Comparison of ENCODE assay signal across 1 cellular context in genomic region chr22:26586556-26587325, GRCh38.
TF ChIP-seq lines count a peak whose summit lies in the region.

No MANE protein-coding gene starts in this region.

TF ChIP-seq in HEK293, 187 proteins besides CTCF, POLR2A, EP300 and RAD21:
- TF ChIP-seq, protein P1, sequence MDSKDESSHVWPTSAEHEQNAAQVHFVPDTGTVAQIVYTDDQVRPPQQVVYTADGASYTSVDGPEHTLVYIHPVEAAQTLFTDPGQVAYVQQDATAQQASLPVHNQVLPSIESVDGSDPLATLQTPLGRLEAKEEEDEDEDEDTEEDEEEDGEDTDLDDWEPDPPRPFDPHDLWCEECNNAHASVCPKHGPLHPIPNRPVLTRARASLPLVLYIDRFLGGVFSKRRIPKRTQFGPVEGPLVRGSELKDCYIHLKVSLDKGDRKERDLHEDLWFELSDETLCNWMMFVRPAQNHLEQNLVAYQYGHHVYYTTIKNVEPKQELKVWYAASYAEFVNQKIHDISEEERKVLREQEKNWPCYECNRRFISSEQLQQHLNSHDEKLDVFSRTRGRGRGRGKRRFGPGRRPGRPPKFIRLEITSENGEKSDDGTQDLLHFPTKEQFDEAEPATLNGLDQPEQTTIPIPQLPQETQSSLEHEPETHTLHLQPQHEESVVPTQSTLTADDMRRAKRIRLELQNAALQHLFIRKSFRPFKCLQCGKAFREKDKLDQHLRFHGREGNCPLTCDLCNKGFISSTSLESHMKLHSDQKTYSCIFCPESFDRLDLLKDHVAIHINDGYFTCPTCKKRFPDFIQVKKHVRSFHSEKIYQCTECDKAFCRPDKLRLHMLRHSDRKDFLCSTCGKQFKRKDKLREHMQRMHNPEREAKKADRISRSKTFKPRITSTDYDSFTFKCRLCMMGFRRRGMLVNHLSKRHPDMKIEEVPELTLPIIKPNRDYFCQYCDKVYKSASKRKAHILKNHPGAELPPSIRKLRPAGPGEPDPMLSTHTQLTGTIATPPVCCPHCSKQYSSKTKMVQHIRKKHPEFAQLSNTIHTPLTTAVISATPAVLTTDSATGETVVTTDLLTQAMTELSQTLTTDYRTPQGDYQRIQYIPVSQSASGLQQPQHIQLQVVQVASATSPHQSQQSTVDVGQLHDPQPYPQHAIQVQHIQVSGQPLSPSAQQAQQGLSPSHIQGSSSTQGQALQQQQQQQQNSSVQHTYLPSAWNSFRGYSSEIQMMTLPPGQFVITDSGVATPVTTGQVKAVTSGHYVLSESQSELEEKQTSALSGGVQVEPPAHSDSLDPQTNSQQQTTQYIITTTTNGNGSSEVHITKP (tag by site-specific recombination; IDR thresholded peaks at IDR 0.05), result peak; percentile 87
- no peak for TF ChIP-seq ZNF670 (tag by site-specific recombination; IDR thresholded peaks at IDR 0.05; ENCODE audit: low read depth)
